8 cellular contexts compared by ENCODE assay signal in the genomic region with DNA sequence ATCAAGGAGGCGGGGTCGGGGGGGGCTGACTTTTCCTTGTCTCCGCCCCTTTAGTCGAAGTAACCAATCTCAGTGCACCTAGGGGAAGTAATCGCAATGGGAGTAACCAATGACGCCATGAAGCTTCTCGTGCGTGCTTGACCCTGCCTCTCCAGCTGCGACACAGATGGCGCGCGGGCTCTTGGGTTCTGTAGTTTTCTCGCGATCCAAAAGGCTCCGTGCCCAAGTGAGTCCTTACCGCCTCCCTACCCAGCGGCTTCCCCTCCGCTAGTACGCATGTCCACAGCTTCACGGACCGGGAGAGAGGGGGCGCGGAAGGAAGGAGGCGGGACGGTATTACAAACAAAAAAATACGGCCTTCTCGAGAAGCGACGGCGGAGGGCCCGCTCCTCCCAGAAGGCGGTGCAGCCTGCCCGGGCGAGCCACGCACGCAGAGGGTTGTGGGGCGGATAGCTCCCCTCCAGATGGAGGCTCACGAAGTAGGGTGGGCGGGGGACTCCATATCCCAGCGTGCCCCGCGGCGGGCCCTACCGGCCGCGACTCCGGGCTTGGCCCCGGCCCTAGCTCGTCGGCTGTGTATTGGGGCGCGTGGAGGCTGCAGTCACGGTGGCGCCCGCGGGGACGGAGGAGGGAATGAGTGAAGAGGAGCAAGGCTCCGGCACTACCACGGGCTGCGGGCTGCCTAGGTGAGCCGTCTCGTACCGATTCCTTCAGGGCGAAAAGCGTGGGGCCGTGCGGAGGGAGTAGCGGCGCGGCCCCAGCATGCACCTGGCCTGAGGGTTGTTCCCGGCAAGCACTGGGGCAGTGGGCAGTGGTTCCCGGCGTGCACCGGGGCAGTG. TPM values are rescaled to one million over a fixed set of nuclear protein-coding genes. Genes with fewer than 3 reads are reported as not detected.
DNase-seq lines count a peak whose midpoint lies in the region; ATAC-seq, FAIRE-seq and TF ChIP-seq lines count a peak whose summit lies in the region.

A gene with protein sequence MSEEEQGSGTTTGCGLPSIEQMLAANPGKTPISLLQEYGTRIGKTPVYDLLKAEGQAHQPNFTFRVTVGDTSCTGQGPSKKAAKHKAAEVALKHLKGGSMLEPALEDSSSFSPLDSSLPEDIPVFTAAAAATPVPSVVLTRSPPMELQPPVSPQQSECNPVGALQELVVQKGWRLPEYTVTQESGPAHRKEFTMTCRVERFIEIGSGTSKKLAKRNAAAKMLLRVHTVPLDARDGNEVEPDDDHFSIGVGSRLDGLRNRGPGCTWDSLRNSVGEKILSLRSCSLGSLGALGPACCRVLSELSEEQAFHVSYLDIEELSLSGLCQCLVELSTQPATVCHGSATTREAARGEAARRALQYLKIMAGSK (plus strand): TSS at position 508 of the 839 bp plus-strand sequence. CDS start 126 bp downstream, at position 634.

- H3K4me1 ChIP-seq in HUES64 (ENCODE audit: insufficient read depth, low read length) (peaks cover 30% of the 10 kb centered on the region), OCI-LY1 (ENCODE audit: insufficient read depth, low read length, severe bottlenecking) (peaks cover 30% of the 10 kb centered on the region), mesodermal cell (ENCODE audit: control insufficient read depth, insufficient read depth, low read length, poor library complexity, severe bottlenecking) (peaks cover 19% of the 10 kb centered on the region)

- H3K4me3 ChIP-seq in HUES64 (ENCODE audit: low read length), result peak within 1 kb of the TSS; percentile 70
- H3K4me3 ChIP-seq in OCI-LY1 (ENCODE audit: low read depth, low read length, poor library complexity, severe bottlenecking), result peak within 1 kb of the TSS; percentile 80
- peak within 1 kb of the TSS; percentile 60 for H3K4me3 ChIP-seq in mesodermal cell (ENCODE audit: extremely low read depth, insufficient read depth, low read length, poor library complexity, severe bottlenecking)

- no peaks in the 10 kb centered on the region for H3K9me3 Mint-ChIP-seq in Calu3 (ENCODE audit: low read depth, unreplicated experiment)

- H3K9ac ChIP-seq in HUES64 (ENCODE audit: low read depth, low read length) (peak within 1 kb of the TSS; percentile 92), OCI-LY1 (ENCODE audit: low read length) (peak within 1 kb of the TSS; percentile 88)

- H3K27me3 ChIP-seq in HUES64 (ENCODE audit: insufficient read depth, low read length) (no peaks in the 10 kb centered on the region), OCI-LY1 (ENCODE audit: insufficient read depth, low read length) (no peaks in the 10 kb centered on the region)

- H4K20me1 ChIP-seq in OCI-LY1 (ENCODE audit: insufficient read depth, low read length), result no peaks in the 10 kb centered on the region

- H3K4me3 Mint-ChIP-seq in Calu3 (ENCODE audit: low read depth, unreplicated experiment), result peak within 1 kb of the TSS; percentile 76

- no peaks in the 10 kb centered on the region for H3F3A ChIP-seq in OCI-LY1 (ENCODE audit: insufficient read depth, low read length)

- H3K36me3 Mint-ChIP-seq in Calu3 (ENCODE audit: insufficient read depth, unreplicated experiment), result peaks cover 57% of the 10 kb centered on the region

- H3K27ac ChIP-seq in HUES64 (ENCODE audit: low read depth, low read length) (peak within 1 kb of the TSS; percentile 92), OCI-LY1 (ENCODE audit: low read depth, low read length, poor library complexity, severe bottlenecking) (peak within 1 kb of the TSS; percentile 86), mesodermal cell (ENCODE audit: low read depth, low read length, severe bottlenecking) (peak within 1 kb of the TSS; percentile 99)

- WGBS in HUES64, result under 1% methylated on average over 74 of the region's 74 CpGs
- WGBS in mesodermal cell (ENCODE audit: insufficient coverage in 2 of 2), 2 experiments, result 0% methylated on average over 28 to 50 of the region's 74 CpGs

- H2AFZ ChIP-seq in OCI-LY1 (ENCODE audit: low read length), result no peak within 1 kb of the TSS

- H3K27ac Mint-ChIP-seq in Calu3 (ENCODE audit: unreplicated experiment), result peak within 1 kb of the TSS; percentile 62

- TF ChIP-seq CTCF in Calu3 (IDR thresholded peaks at IDR 0.05; ENCODE audit: unreplicated experiment), result no peak
- no peak for TF ChIP-seq CTCF in OCI-LY1 (IDR thresholded peaks at IDR 0.05; ENCODE audit: low read length)

- ATAC-seq in GM21447 (IDR thresholded peaks at IDR 0.05; ENCODE audit: unreplicated experiment), result peak; percentile 82

- H3K36me3 ChIP-seq in HUES64 (ENCODE audit: insufficient read depth, low read length) (peaks cover 28% of the 10 kb centered on the region), OCI-LY1 (ENCODE audit: insufficient read depth, low read length) (peaks cover 20% of the 10 kb centered on the region; the same call in 1 of the 2 replicates), mesodermal cell (ENCODE audit: control insufficient read depth, insufficient read depth, low read length) (peaks cover 37% of the 10 kb centered on the region)

- peaks cover 7% of the 10 kb centered on the region; the same call in 1 of the 2 replicates for H3K79me2 ChIP-seq in OCI-LY1 (ENCODE audit: insufficient read depth, low read length)

- intact Hi-C loops in Calu3 (cut with micrococcal nuclease; ENCODE audit: unreplicated experiment), result no loop called here

- CTCF ChIA-PET in Calu3 (lab: Charles Lee), result interaction anchor here (0.5 to 2.0 kb wide), 5 partner anchors 80 to 195 kb away, joined by 3 to 11 read pairs (median 4); a partner anchor contains a TSS

- peaks cover 25% of the 10 kb centered on the region for H3K4me1 Mint-ChIP-seq in Calu3 (ENCODE audit: low read depth, unreplicated experiment)

- no TSS peak for BruUV-seq in Calu3 (replicated peaks; lab: Mats Ljungman, UMichigan)

- FAIRE-seq in endometrium (lab: Jason Lieb, UNC), result peak; percentile 95

- H3K9me3 ChIP-seq in HUES64 (ENCODE audit: insufficient read depth, low read depth, low read length) (no peaks in the 10 kb centered on the region), OCI-LY1 (ENCODE audit: low read length) (no peaks in the 10 kb centered on the region), mesodermal cell (ENCODE audit: control insufficient read depth, low read length) (no peaks in the 10 kb centered on the region)

- DNase-seq in Calu3, result peak; percentile 93
- peak; percentile 97 for DNase-seq in activated CD8-positive, alpha-beta memory T cell treated with anti-CD3 and anti-CD28 coated beads, Interleukin-2, amount 50 U/mL, for 4 hours
- peak; percentile 94 to 96 for DNase-seq in stimulated activated CD8-positive, alpha-beta memory T cell treated with anti-CD3 and anti-CD28 coated beads, Interleukin-15, amount 100 ng/mL, for 4 hours (ENCODE audit: low read depth in 2 of 2)

- no peaks in the 10 kb centered on the region for H3K9me2 ChIP-seq in OCI-LY1 (ENCODE audit: low read depth, low read length)

- H3K4me2 ChIP-seq in OCI-LY1 (ENCODE audit: low read length), result peak within 1 kb of the TSS; percentile 97

- peaks cover 10% of the 10 kb centered on the region for H3K27me3 Mint-ChIP-seq in Calu3 (ENCODE audit: unreplicated experiment)

RNA-seq across cellular contexts. Expression of the gene that starts here (rescaled TPM):
- 20.7 and 21.8 TPM in 2 replicates for total RNA-seq in Calu3 (2022)
- 58.7 TPM for polyA plus RNA-seq in HUES64 (2013, experiment 1 of 2)
- polyA plus RNA-seq in HUES64 (2013, experiment 2 of 2), result 51.9 TPM
- 48.7 TPM for polyA plus RNA-seq in mesodermal cell (2013, experiment 1 of 2)
- 44.7 TPM for polyA plus RNA-seq in mesodermal cell (2013, experiment 2 of 2)

Comparison
In these comparisons a context has a peak if more than half of its experiments do, and no peak if none do; other contexts are left out.
1. Peak in every context shown above with its lines: DNase-seq, ATAC-seq, H3K4me3 ChIP-seq and H3K27ac ChIP-seq.